1 cellular context compared by ENCODE assay signal in the genomic region with DNA sequence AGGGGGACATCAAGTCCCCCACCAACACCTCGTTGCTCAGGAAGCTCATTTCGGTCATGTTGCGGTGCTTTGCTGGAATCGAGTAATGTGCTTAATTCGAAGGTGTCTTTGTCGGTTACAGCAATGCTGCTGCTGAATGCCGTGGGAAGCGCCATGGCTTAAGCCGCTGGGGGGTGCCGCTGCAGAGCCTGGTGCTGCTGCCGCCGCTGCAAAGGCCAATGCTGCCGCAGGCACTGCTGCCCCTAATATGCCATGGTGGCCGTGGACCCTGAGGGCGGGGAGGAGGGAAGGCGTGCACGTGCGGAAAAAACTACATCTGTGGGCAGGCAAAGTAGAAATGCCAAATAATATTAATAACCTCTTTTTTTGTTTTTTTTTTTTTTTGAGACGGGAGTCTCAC. TPM values are rescaled to one million over a fixed set of nuclear protein-coding genes. Genes with fewer than 3 reads are reported as not detected.
"Had no signal": no experiment of that assay in that cellular context is flagged by ENCODE, and none has a peak within 500 bp of the region (broad histone marks: within the 10 kb centered on the region; RNA-seq: fewer than 3 reads in every experiment).

No MANE protein-coding gene starts in this region.

RNA-seq across cellular contexts. Expression of a gene that starts 13.5 kb away (rescaled TPM):
- polyA plus RNA-seq: keratinocyte had no signal
